8 cellular contexts compared by ENCODE assay signal in genomic region chr16:83899272-83899897, GRCh38. TPM values are rescaled to one million over a fixed set of nuclear protein-coding genes. Genes with fewer than 3 reads are reported as not detected.
DNase-seq lines count a peak whose midpoint lies in the region; ATAC-seq and TF ChIP-seq lines count a peak whose summit lies in the region.

No MANE protein-coding gene starts in this region.

- H3K36me3 Mint-ChIP-seq in IgD-negative memory B cell: no peaks in the 10 kb centered on the region

- no peaks in the 10 kb centered on the region for H3K27me3 ChIP-seq in dorsolateral prefrontal cortex

- intact Hi-C loops in dorsolateral prefrontal cortex (cut with DNase I): loop anchor here (5.0 kb wide), 2 partner anchors 53 to 72 kb away; partner anchors contain the start of gene OSGIN1 (in 1 of the 2)

- peaks cover 8% of the 10 kb centered on the region for H3K27me3 Mint-ChIP-seq in IgD-negative memory B cell

- H3K4me3 Mint-ChIP-seq in IgD-negative memory B cell: peak overlapping the region; percentile 86 to 94 (median 94)

- peak; percentile 70 for DNase-seq in GM03348 (ENCODE audit: low spot score)
- DNase-seq in activated CD4-positive, alpha-beta T cell treated with anti-CD3 and anti-CD28 coated beads, Interleukin-2, amount 50 U/mL, for 1 hour: peak; percentile 18
- DNase-seq in dorsolateral prefrontal cortex: peak in 4 of 10 donors; percentile 18 to 82 (median 54)
- peak; percentile 27 for DNase-seq in medulla oblongata (ENCODE audit: extremely low spot score)
- peak; percentile 6 to 8 for DNase-seq in stimulated activated CD8-positive, alpha-beta memory T cell treated with anti-CD3 and anti-CD28 coated beads, Interleukin-2, amount 100 ng/mL, for 48 hours (ENCODE audit: low read depth in 2 of 2)
- DNase-seq in NCI-H2029 (lab: John Stamatoyannopoulos, UW): no peak

- H3K4me3 ChIP-seq in dorsolateral prefrontal cortex: peak overlapping the region; percentile 62 to 96 (median 86)

- H3K4me1 Mint-ChIP-seq in IgD-negative memory B cell: peaks cover 16 to 21% (median 21%) of the 10 kb centered on the region in 3 donors

- H3K9me3 Mint-ChIP-seq in IgD-negative memory B cell: no peaks in the 10 kb centered on the region

- H3K27ac ChIP-seq in dorsolateral prefrontal cortex: peak overlapping the region in 58 of 59 donors; percentile 67 to 97 (median 91)

- TF ChIP-seq CTCF in dorsolateral prefrontal cortex (IDR thresholded peaks at IDR 0.05 in 54 of 56, conservative IDR thresholded peaks at IDR 0.05 in 2 of 56; ENCODE audit: low read depth in 1 of 56, partially characterized antibody in 56 of 56): peak in 6 of 56 donors; percentile 5 to 21 (median 14)

- H3K27ac Mint-ChIP-seq in IgD-negative memory B cell: peak overlapping the region in 2 of 3 donors; percentile 4 to 20

- ATAC-seq in GM21619 (IDR thresholded peaks at IDR 0.05; ENCODE audit: unreplicated experiment): peak; percentile 59

RNA-seq across cellular contexts. Expression of gene MLYCD, which starts 0.5 kb away (rescaled TPM):
- 1.7 TPM for polyA plus RNA-seq in IgD-negative memory B cell
- 10 to 100 TPM in 56 of 120 experiments, 1 to 10 TPM in 64; 5.7 to 18.1 (median 9.9) TPM for total RNA-seq in dorsolateral prefrontal cortex

RNA-seq across cellular contexts. Expression of gene OSGIN1, which starts 53.7 kb away (rescaled TPM):
- polyA plus RNA-seq in IgD-negative memory B cell: 0.46 TPM
- 10 to 100 TPM in 7 of 120 experiments, 1 to 10 TPM in 113; 1.5 to 15.5 (median 5.1) TPM for total RNA-seq in dorsolateral prefrontal cortex
